Comparison of ENCODE assay signal across 1 cellular context in genomic region chr2:176679306-176679705, GRCh38.
TF ChIP-seq lines count a peak whose summit lies in the region.

No MANE protein-coding gene starts in this region.

TF ChIP-seq in GM23338, 12 proteins besides CTCF, POLR2A, EP300 and RAD21 (continued from another document):
- TF ChIP-seq ZNF462 (CRISPR knock-in tag; IDR thresholded peaks at IDR 0.05) (no peak), JUNB (IDR thresholded peaks at IDR 0.05; ENCODE audit: unreplicated experiment) (no peak)
